ENCODE assay signal across 13 cellular contexts in the genomic region with DNA sequence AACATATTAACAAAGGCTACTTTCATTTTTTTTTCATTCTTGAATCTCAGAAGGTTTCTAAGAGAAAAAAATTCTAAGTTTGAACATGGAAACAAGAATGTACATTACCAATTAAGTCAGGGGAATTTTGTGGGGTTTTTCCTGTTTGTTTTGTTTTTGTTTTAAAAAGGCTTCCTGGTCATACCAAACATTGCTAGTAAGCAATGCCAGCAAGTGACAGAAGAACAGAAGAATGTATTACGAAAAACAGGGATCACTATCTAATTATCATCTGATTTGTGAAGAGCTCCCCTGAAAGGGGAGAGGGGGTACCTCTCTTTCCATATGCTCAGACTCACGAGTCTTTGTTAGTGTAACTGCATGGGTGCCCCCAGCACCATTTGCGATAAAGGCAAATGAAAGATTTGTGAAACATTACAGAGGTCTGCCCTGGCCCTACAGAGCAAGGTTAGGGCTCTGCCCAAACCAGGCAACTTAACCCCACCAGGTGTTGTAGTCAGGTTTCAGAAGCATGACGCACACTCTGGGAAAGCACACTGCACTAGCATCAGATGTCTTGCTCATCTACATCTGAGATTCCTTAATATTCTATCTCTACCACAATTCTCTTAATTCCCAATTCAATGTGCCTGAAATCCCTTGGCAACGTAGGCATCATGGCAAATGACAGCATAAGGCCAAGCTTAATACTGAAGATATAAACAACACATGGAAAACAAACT.
DNase-seq lines count a peak whose midpoint lies in the region; ATAC-seq, FAIRE-seq and TF ChIP-seq lines count a peak whose summit lies in the region.
"Had no signal": no experiment of that assay in that cellular context is flagged by ENCODE, and none has a peak within 500 bp of the region (broad histone marks: within the 10 kb centered on the region; RNA-seq: fewer than 3 reads in every experiment).

No MANE protein-coding gene starts in this region.

- H3K9me1 ChIP-seq in keratinocyte (ENCODE audit: control insufficient read depth, extremely low read depth, insufficient read depth, low read length) = no peaks in the 10 kb centered on the region

- no peak overlapping the region for H3K27ac ChIP-seq in CD4-positive, CD25-positive, alpha-beta regulatory T cell (ENCODE audit: insufficient read depth, low read length, poor library complexity, severe bottlenecking)
- H3K27ac ChIP-seq in keratinocyte (ENCODE audit: control insufficient read depth, insufficient read depth, low read length) = peak overlapping the region; percentile 56
- H3K27ac ChIP-seq: lower lobe of right lung, right atrium auricular region had no signal

- in situ Hi-C loops in GM13976 (cut with MboI; ENCODE audit: low sequenced_read_pairs, unreplicated experiment) = loop anchor here (10.0 to 25.0 kb wide), 3 partner anchors 419 to 758 kb away; no protein-coding TSS in a partner anchor

- no peak for DNase-seq in CD4-positive, CD25-positive, alpha-beta regulatory T cell
- DNase-seq in activated T-helper 2 cell treated with anti-CD3 and anti-CD28 coated beads, Interferon-gamma antibody, Interleukin-2, Interleukin-4, amounts not matched to agents 10 μg/mL and 5 μg/mL and 100 μg/mL, durations not matched to agents 14 hours and 24 hours and 36 hours (ENCODE audit: low spot score) = no peak
- DNase-seq in keratinocyte (ENCODE audit: low read depth, low spot score) (no peak), GM13976 (ENCODE audit: low spot score) (no peak), occipital lobe (lab: John Stamatoyannopoulos, UW) (no peak), NCI-H446 treated with DMSO at 0.1 percent for 48 hours (lab: John Stamatoyannopoulos, UW) (no peak)
- DNase-seq in stimulated activated CD4-positive, alpha-beta T cell treated with anti-CD3 and anti-CD28 coated beads, Interleukin-4, amount 100 ng/mL, for 4 hours = no peak
- DNase-seq: CD4-positive, alpha-beta T cell; lower lobe of right lung; NCI-H526 had no signal

- no peaks in the 10 kb centered on the region for H4K20me1 ChIP-seq in keratinocyte (ENCODE audit: control insufficient read depth, extremely low read depth, insufficient read depth, low read length)

- H3K9ac ChIP-seq in keratinocyte (ENCODE audit: control insufficient read depth, extremely low read depth, insufficient read depth, low read length) = peak overlapping the region; percentile 16

- no peaks in the 10 kb centered on the region for H3K27me3 Mint-ChIP-seq in CD4-positive, CD25-positive, alpha-beta regulatory T cell
- no peaks in the 10 kb centered on the region for H3K27me3 Mint-ChIP-seq in activated T-helper 2 cell treated with anti-CD3 and anti-CD28 coated beads, Interferon-gamma antibody, Interleukin-2, Interleukin-4, amounts not matched to agents 10 μg/mL and 5 μg/mL and 100 μg/mL, durations not matched to agents 14 hours and 24 hours and 36 hours (ENCODE audit: low read depth)
- H3K27me3 Mint-ChIP-seq: CD4-positive, alpha-beta T cell had no signal

- peak overlapping the region; percentile 17 for H3K4me2 ChIP-seq in keratinocyte (ENCODE audit: control insufficient read depth, extremely low read depth, insufficient read depth, low read depth, low read length)

- peaks cover 26 to 63% (median 40%) of the 10 kb centered on the region in 4 donors for H3K4me1 Mint-ChIP-seq in CD4-positive, CD25-positive, alpha-beta regulatory T cell
- H3K4me1 Mint-ChIP-seq in activated T-helper 2 cell treated with anti-CD3 and anti-CD28 coated beads, Interferon-gamma antibody, Interleukin-2, Interleukin-4, amounts not matched to agents 10 μg/mL and 5 μg/mL and 100 μg/mL, durations not matched to agents 14 hours and 24 hours and 36 hours (ENCODE audit: low read depth) = peaks cover 45% of the 10 kb centered on the region

- TF ChIP-seq CTCF in keratinocyte (optimal IDR thresholded peaks at IDR 0.05 in 1 of 3, IDR thresholded peaks at IDR 0.05 in 1 of 3, conservative IDR thresholded peaks at IDR 0.05 in 1 of 3; ENCODE audit: extremely low read depth in 1 of 3, insufficient read depth in 2 of 3, low read length in 3 of 3) = no peak
- no peak for TF ChIP-seq CTCF in GM13976 (IDR thresholded peaks at IDR 0.05; ENCODE audit: borderline replicate concordance, control extremely low read depth, extremely low read depth, insufficient read depth, missing control alignments)

- no peaks in the 10 kb centered on the region for H3K9me3 Mint-ChIP-seq in CD4-positive, CD25-positive, alpha-beta regulatory T cell
- no peaks in the 10 kb centered on the region for H3K9me3 Mint-ChIP-seq in activated T-helper 2 cell treated with anti-CD3 and anti-CD28 coated beads, Interferon-gamma antibody, Interleukin-2, Interleukin-4, amounts not matched to agents 10 μg/mL and 5 μg/mL and 100 μg/mL, durations not matched to agents 14 hours and 24 hours and 36 hours
- H3K9me3 Mint-ChIP-seq: CD4-positive, alpha-beta T cell had no signal

- no peaks in the 10 kb centered on the region for H3K9me3 ChIP-seq in CD4-positive, CD25-positive, alpha-beta regulatory T cell (ENCODE audit: control insufficient read depth in 2 of 2, low read length in 2 of 2)
- H3K9me3 ChIP-seq in keratinocyte (ENCODE audit: control insufficient read depth, low read depth, low read length) = no peaks in the 10 kb centered on the region
- H3K9me3 ChIP-seq: lower lobe of right lung, right atrium auricular region had no signal

- peaks cover 52% of the 10 kb centered on the region for H3K36me3 ChIP-seq in CD4-positive, CD25-positive, alpha-beta regulatory T cell (ENCODE audit: control insufficient read depth, insufficient read depth, low read length)
- no peaks in the 10 kb centered on the region for H3K36me3 ChIP-seq in keratinocyte (ENCODE audit: control insufficient read depth in 2 of 2, extremely low read depth in 1 of 2, insufficient read depth in 2 of 2, low read length in 2 of 2)
- H3K36me3 ChIP-seq: lower lobe of right lung, right atrium auricular region had no signal

- peaks cover 48% of the 10 kb centered on the region for H3K36me3 Mint-ChIP-seq in CD4-positive, CD25-positive, alpha-beta regulatory T cell
- H3K36me3 Mint-ChIP-seq in activated T-helper 2 cell treated with anti-CD3 and anti-CD28 coated beads, Interferon-gamma antibody, Interleukin-2, Interleukin-4, amounts not matched to agents 10 μg/mL and 5 μg/mL and 100 μg/mL, durations not matched to agents 14 hours and 24 hours and 36 hours (ENCODE audit: low read depth) = peaks cover 52% of the 10 kb centered on the region

- H2AFZ ChIP-seq in keratinocyte (ENCODE audit: control insufficient read depth, low read length) = no peak overlapping the region

- H3K27me3 ChIP-seq in CD4-positive, CD25-positive, alpha-beta regulatory T cell (ENCODE audit: control insufficient read depth, insufficient read depth, low read length) = no peaks in the 10 kb centered on the region
- no peaks in the 10 kb centered on the region for H3K27me3 ChIP-seq in keratinocyte (ENCODE audit: control insufficient read depth, extremely low read depth, insufficient read depth, low read length)
- H3K27me3 ChIP-seq: right atrium auricular region had no signal

- no peak overlapping the region for H3K4me3 ChIP-seq in CD4-positive, CD25-positive, alpha-beta regulatory T cell (ENCODE audit: low read depth, low read length)
- no peak overlapping the region for H3K4me3 ChIP-seq in keratinocyte (ENCODE audit: control insufficient read depth in 2 of 3, extremely low read depth in 1 of 3, insufficient read depth in 2 of 3, low read depth in 1 of 3, low read length in 3 of 3)
- H3K4me3 ChIP-seq: lower lobe of right lung, right atrium auricular region had no signal

- H3K79me2 ChIP-seq in keratinocyte (ENCODE audit: control insufficient read depth, insufficient read depth, low read length) = no peaks in the 10 kb centered on the region

- no peak for ATAC-seq in CD4-positive, CD25-positive, alpha-beta regulatory T cell (ENCODE audit: low read depth in 2 of 2)
- ATAC-seq in GM21529 (IDR thresholded peaks at IDR 0.05; ENCODE audit: unreplicated experiment) = peak; percentile 20
- ATAC-seq: lower lobe of right lung had no signal

- intact Hi-C loops in activated T-helper 2 cell treated with anti-CD3 and anti-CD28 coated beads, Interferon-gamma antibody, Interleukin-2, Interleukin-4, amounts not matched to agents 10 μg/mL and 5 μg/mL and 100 μg/mL, durations not matched to agents 14 hours and 24 hours and 36 hours (cut with micrococcal nuclease) = loop anchor here (2.0 kb wide), 4 partner anchors 23 to 677 kb away; a partner anchor contains a TSS

- H3K27ac Mint-ChIP-seq in CD4-positive, CD25-positive, alpha-beta regulatory T cell = peak overlapping the region; percentile 8 to 77 (median 52)
- peak overlapping the region; percentile 14 for H3K27ac Mint-ChIP-seq in activated T-helper 2 cell treated with anti-CD3 and anti-CD28 coated beads, Interferon-gamma antibody, Interleukin-2, Interleukin-4, amounts not matched to agents 10 μg/mL and 5 μg/mL and 100 μg/mL, durations not matched to agents 14 hours and 24 hours and 36 hours
- H3K27ac Mint-ChIP-seq: CD4-positive, alpha-beta T cell had no signal

- H3K4me1 ChIP-seq in CD4-positive, CD25-positive, alpha-beta regulatory T cell (ENCODE audit: control insufficient read depth, insufficient read depth, low read length, poor library complexity, severe bottlenecking) = no peaks in the 10 kb centered on the region
- peaks cover 43% of the 10 kb centered on the region for H3K4me1 ChIP-seq in keratinocyte (ENCODE audit: control insufficient read depth, extremely low read depth, insufficient read depth, low read length)

- dilution Hi-C loops in keratinocyte (cut with MboI; ENCODE audit: extremely low pct_ligation_motif_present, low sequenced_read_pairs) = loop anchor here (25.0 kb wide), 1 partner anchor 417 kb away; no protein-coding TSS in a partner anchor

- H3K4me3 Mint-ChIP-seq in CD4-positive, CD25-positive, alpha-beta regulatory T cell = no peak overlapping the region
- H3K4me3 Mint-ChIP-seq in activated T-helper 2 cell treated with anti-CD3 and anti-CD28 coated beads, Interferon-gamma antibody, Interleukin-2, Interleukin-4, amounts not matched to agents 10 μg/mL and 5 μg/mL and 100 μg/mL, durations not matched to agents 14 hours and 24 hours and 36 hours (ENCODE audit: low read depth) = no peak overlapping the region
- H3K4me3 Mint-ChIP-seq: CD4-positive, alpha-beta T cell had no signal

- FAIRE-seq in keratinocyte (lab: Jason Lieb, UNC) = no peak
- FAIRE-seq: urothelium cell line had no signal
